Comparison of ENCODE assay signal across 8 cellular contexts in the genomic region with DNA sequence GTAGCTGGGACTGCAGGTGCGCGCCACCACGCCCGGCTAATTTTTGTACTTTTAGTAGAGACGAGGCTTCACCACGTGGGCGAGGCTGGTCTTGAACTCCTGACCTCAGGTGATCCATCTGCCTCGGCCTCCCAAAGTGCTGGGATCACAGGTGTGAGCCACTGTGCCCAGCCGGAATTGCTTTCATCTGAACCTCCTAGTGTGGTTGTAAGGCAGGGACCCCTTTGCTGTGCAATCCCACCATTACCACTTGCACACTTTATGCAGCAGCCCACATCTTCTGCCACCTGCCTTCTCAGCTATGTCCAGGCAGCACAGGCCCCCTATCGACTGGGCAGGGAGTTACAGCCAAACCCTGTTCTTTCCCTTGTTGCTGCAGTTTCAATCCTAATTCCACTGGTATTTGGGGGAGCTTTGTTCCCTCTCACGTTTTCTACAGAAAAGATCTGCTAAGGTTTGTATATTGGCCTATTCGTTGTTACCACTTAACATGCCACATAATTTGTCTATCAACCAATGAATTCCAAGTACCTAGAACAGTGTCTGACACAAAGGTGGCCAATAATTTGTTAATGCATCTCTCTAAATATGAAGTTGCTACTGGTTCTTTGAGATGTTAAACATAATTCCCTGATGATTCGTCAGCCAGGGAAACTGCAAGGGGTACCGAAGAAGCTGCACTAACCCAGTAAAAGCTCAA. TPM values are rescaled to one million over a fixed set of nuclear protein-coding genes. Genes with fewer than 3 reads are reported as not detected.
DNase-seq lines count a peak whose midpoint lies in the region; ATAC-seq lines count a peak whose summit lies in the region.

No MANE protein-coding gene starts in this region.

- no peaks in the 10 kb centered on the region for H3K27me3 ChIP-seq in adipocyte (replicated peaks; ENCODE audit: control insufficient read depth, insufficient read depth, low read length)
- no peaks in the 10 kb centered on the region for H3K27me3 ChIP-seq in mesendoderm (ENCODE audit: insufficient read depth, low read length, poor library complexity)

- no peak overlapping the region for H3K27ac ChIP-seq in mesendoderm (ENCODE audit: low read depth, low read length)

- H3K36me3 ChIP-seq in adipocyte (ENCODE audit: control insufficient read depth, insufficient read depth, low read length, severe bottlenecking) (peaks cover 35% of the 10 kb centered on the region), mesendoderm (ENCODE audit: control insufficient read depth, insufficient read depth, low read length) (peaks cover 6% of the 10 kb centered on the region)

- H2BK15ac ChIP-seq in mesendoderm (replicated peaks; ENCODE audit: low read depth): no peak overlapping the region

- no peak overlapping the region for H4K5ac ChIP-seq in mesendoderm (ENCODE audit: low read length)

- no peak overlapping the region for H2BK5ac ChIP-seq in mesendoderm (ENCODE audit: low read length)

- no peak overlapping the region for H3K4ac ChIP-seq in mesendoderm (ENCODE audit: low read depth, low read length)

- H3K9me3 ChIP-seq in adipocyte (ENCODE audit: control insufficient read depth, low read length): no peaks in the 10 kb centered on the region

- no peaks in the 10 kb centered on the region for H3K79me1 ChIP-seq in mesendoderm (ENCODE audit: low read length)

- H3K18ac ChIP-seq in mesendoderm (ENCODE audit: low read length): no peak overlapping the region

- no peak overlapping the region for H4K8ac ChIP-seq in mesendoderm (ENCODE audit: low read depth, low read length)

- H3K4me2 ChIP-seq in mesendoderm (ENCODE audit: low read length): no peak overlapping the region

- H3K23ac ChIP-seq in mesendoderm (ENCODE audit: low read length): no peak overlapping the region

- H2AK5ac ChIP-seq in mesendoderm (ENCODE audit: low read length): no peak overlapping the region

- H3K9ac ChIP-seq in adipocyte (ENCODE audit: low read length): no peak overlapping the region
- no peak overlapping the region for H3K9ac ChIP-seq in mesendoderm (ENCODE audit: low read length)

- peaks cover 29% of the 10 kb centered on the region for H3K79me2 ChIP-seq in mesendoderm (ENCODE audit: control insufficient read depth, insufficient read depth, low read length)

- H3K4me3 ChIP-seq in adipocyte (ENCODE audit: low read length) (no peak overlapping the region), mesendoderm (ENCODE audit: low read length) (no peak overlapping the region)

- H3K4me1 ChIP-seq in adipocyte (ENCODE audit: control insufficient read depth, insufficient read depth, low read length) (peaks cover 19% of the 10 kb centered on the region), mesendoderm (ENCODE audit: control insufficient read depth, low read depth, low read length) (no peaks in the 10 kb centered on the region)

- no peak overlapping the region for H3K56ac ChIP-seq in mesendoderm (ENCODE audit: low read length)

- ATAC-seq in HG02943 (IDR thresholded peaks at IDR 0.05; ENCODE audit: low read depth, unreplicated experiment): peak; percentile 58
- ATAC-seq in HG02973 (IDR thresholded peaks at IDR 0.05; ENCODE audit: unreplicated experiment): no peak

- WGBS in mesendoderm (ENCODE audit: extremely low coverage, insufficient coverage, low lambda C conversion rate): no CpG with 5 or more reads among the region's 14 CpGs

- H2BK120ac ChIP-seq in mesendoderm (ENCODE audit: low read depth, low read length): no peak overlapping the region

- DNase-seq in EL (peak; percentile 40), SW 1271 (lab: John Stamatoyannopoulos, UW) (peak; percentile 0 to 4), adipocyte (ENCODE audit: low read depth) (peak; percentile 51), mesendoderm (peak; percentile 32), globus pallidus (ENCODE audit: low spot score) (no peak), occipital lobe (lab: John Stamatoyannopoulos, UW) (no peak)

RNA-seq across cellular contexts. Expression of a gene that starts 6.5 kb away (rescaled TPM):
- 6,113 TPM for polyA plus RNA-seq in mesendoderm (2013, experiment 1 of 2)
- polyA plus RNA-seq in mesendoderm (2013, experiment 2 of 2): 6,038 TPM
- total RNA-seq in occipital lobe: 2,835 TPM

RNA-seq across cellular contexts. Expression of a gene that starts 26.5 kb away (rescaled TPM):
- 0.28 TPM for polyA plus RNA-seq in mesendoderm (2013, experiment 1 of 2)
- polyA plus RNA-seq in mesendoderm (2013, experiment 2 of 2): 0.20 TPM
- not detected for total RNA-seq in occipital lobe

Comparison
In these comparisons a context has a peak if more than half of its experiments do, and no peak if none do; other contexts are left out.
1. DNase-seq: peak in EL (single experiment), SW 1271 (2 of 2), adipocyte (single experiment) and mesendoderm (single experiment); none in globus pallidus (single experiment) and occipital lobe (single experiment).